Comparison of ENCODE assay signal across 3 cellular contexts in genomic region chr1:113587475-113587874, GRCh38.
TF ChIP-seq lines count a peak whose summit lies in the region.

No MANE protein-coding gene starts in this region.

TF ChIP-seq in HepG2, 621 proteins besides CTCF, POLR2A, EP300 and RAD21:
- TF ChIP-seq FOXJ3 (CRISPR knock-in tag; IDR thresholded peaks at IDR 0.05; ENCODE audit: borderline replicate concordance) (no peak), KLF12 (CRISPR knock-in tag; IDR thresholded peaks at IDR 0.05; ENCODE audit: borderline replicate concordance) (no peak), CEBPB (IDR thresholded peaks at IDR 0.05; ENCODE audit: borderline replicate concordance, low read depth, low read length) (peak; percentile 21; the same call in 1 of the 2 replicates)

TF ChIP-seq in IMR-90, 13 proteins besides CTCF, POLR2A, EP300 and RAD21:
- no peak for TF ChIP-seq USF2 (IDR thresholded peaks at IDR 0.05; ENCODE audit: low read depth, low read length)
- TF ChIP-seq CHD1 (IDR thresholded peaks at IDR 0.05; ENCODE audit: low read depth, low read length) = no peak
- no peak for TF ChIP-seq SMC3 (IDR thresholded peaks at IDR 0.05; ENCODE audit: low read depth, low read length)
- peak; percentile 66 for TF ChIP-seq CEBPB (IDR thresholded peaks at IDR 0.05; ENCODE audit: low read depth, low read length)
- no peak for TF ChIP-seq MAZ (IDR thresholded peaks at IDR 0.05; ENCODE audit: borderline replicate concordance, low read depth, low read length)
TF ChIP-seq in IMR-90: peak in this region for 1.

TF ChIP-seq in K562, 482 proteins besides CTCF, POLR2A, EP300 and RAD21:
- TF ChIP-seq ZNF398 (CRISPR knock-in tag; IDR thresholded peaks at IDR 0.05) = no peak
- TF ChIP-seq CEBPG (CRISPR knock-in tag; IDR thresholded peaks at IDR 0.05) = no peak
- peak in 1 of 2 experiments; percentile 87; a peak in 2 of 4 replicates for TF ChIP-seq CEBPG (tag; conservative IDR thresholded peaks at IDR 0.05 in 1 of 2, IDR thresholded peaks at IDR 0.05 in 1 of 2)
- TF ChIP-seq CEBPB (tag; IDR thresholded peaks at IDR 0.05) = peak; percentile 61
